35 cellular contexts compared by ENCODE assay signal in genomic region chr15:56227780-56228179, GRCh38.
"Had no signal": no experiment of that assay in that cellular context is flagged by ENCODE, and none has a peak within 500 bp of the region (broad histone marks: within the 10 kb centered on the region; RNA-seq: fewer than 3 reads in every experiment).

No MANE protein-coding gene starts in this region.

- ATAC-seq: activated CD8-positive, alpha-beta T cell treated with anti-CD3 and anti-CD28 coated beads for 36 hours; activated T-cell treated with anti-CD3 and anti-CD28 coated beads, Interleukin-2, amount 50 U/mL, for 4 hours; activated T-cell treated with anti-CD3 and anti-CD28 coated beads, Interleukin-2, amount 50 U/mL, for 72 hours; activated T-helper 17 cell treated with anti-CD3 and anti-CD28 coated beads, Interleukin-2, amount 50 U/mL, for 72 hours; body of pancreas had no signal

- H3K4me1 ChIP-seq: body of pancreas had no signal

- H3K27me3 ChIP-seq: adrenal gland, body of pancreas, brain microvascular endothelial cell, cardiac muscle cell had no signal

- H3K27me3 Mint-ChIP-seq: activated B cell treated with CpG ODN at 0.5 μM for 24 hours; activated CD4-positive, alpha-beta memory T cell treated with anti-CD3 and anti-CD28 coated beads for 36 hours; activated CD4-positive, alpha-beta T cell treated with anti-CD3 and anti-CD28 coated beads, Interleukin-2, amount 10 ng/mL, durations not matched to agents 24 days and 14 days; activated CD8-positive, alpha-beta T cell treated with anti-CD3 and anti-CD28 coated beads for 36 hours; activated naive CD8-positive, alpha-beta T cell treated with anti-CD3 and anti-CD28 coated beads, Interleukin-2, amount 10 ng/mL, durations not matched to agents 7 days and 5 days; activated T-helper 17 cell treated with anti-CD3 and anti-CD28 coated beads, Interleukin-2, amount 50 U/mL, for 72 hours had no signal

- H3K4me3 Mint-ChIP-seq: activated B cell treated with CpG ODN at 0.5 μM for 24 hours; activated CD4-positive, alpha-beta memory T cell treated with anti-CD3 and anti-CD28 coated beads for 36 hours; activated CD4-positive, alpha-beta T cell treated with anti-CD3 and anti-CD28 coated beads, Interleukin-2, amount 10 ng/mL, durations not matched to agents 24 days and 14 days; activated CD8-positive, alpha-beta T cell treated with anti-CD3 and anti-CD28 coated beads for 36 hours; activated naive CD4-positive, alpha-beta T cell treated with anti-CD3 and anti-CD28 coated beads for 36 hours; activated naive CD8-positive, alpha-beta T cell treated with anti-CD3 and anti-CD28 coated beads, Interleukin-2, amount 10 ng/mL, durations not matched to agents 7 days and 5 days; activated T-cell treated with anti-CD3 and anti-CD28 coated beads, Interleukin-2, amount 50 U/mL, for 4 hours; activated T-cell treated with anti-CD3 and anti-CD28 coated beads, Interleukin-2, amount 50 U/mL, for 72 hours; activated T-helper 1 cell treated with anti-CD3 and anti-CD28 coated beads, Interleukin-12 subunit alpha, Interleukin-12 subunit beta, Interleukin-2, Interleukin-4 antibody, amounts not matched to agents 30 ng/mL and 10 ng/mL and 1 ng/mL, durations not matched to agents 14 hours and 24 hours and 36 hours; activated T-helper 17 cell treated with anti-CD3 and anti-CD28 coated beads, Interleukin-2, amount 50 U/mL, for 72 hours; T-helper 1 cell treated with Interleukin-12 subunit alpha and Interleukin-12 subunit beta and Interleukin-4 antibody, amounts not matched to agents 30 μg/mL and 1 μg/mL, for 36 hours; T-helper 2 cell treated with Interferon-gamma antibody and Interleukin-4, amounts not matched to agents 5 μg/mL and 100 μg/mL, for 36 hours had no signal

- H3K27ac ChIP-seq: adrenal gland, body of pancreas, brain microvascular endothelial cell, cardiac muscle cell, VCaP had no signal

- H3K27ac Mint-ChIP-seq: activated B cell treated with CpG ODN at 0.5 μM for 24 hours; activated CD4-positive, alpha-beta memory T cell treated with anti-CD3 and anti-CD28 coated beads for 36 hours; activated CD4-positive, alpha-beta T cell treated with anti-CD3 and anti-CD28 coated beads, Interleukin-2, amount 10 ng/mL, durations not matched to agents 24 days and 14 days; activated CD8-positive, alpha-beta T cell treated with anti-CD3 and anti-CD28 coated beads for 36 hours; activated naive CD4-positive, alpha-beta T cell treated with anti-CD3 and anti-CD28 coated beads for 36 hours; activated naive CD8-positive, alpha-beta T cell treated with anti-CD3 and anti-CD28 coated beads, Interleukin-2, amount 10 ng/mL, durations not matched to agents 7 days and 5 days; activated T-cell treated with anti-CD3 and anti-CD28 coated beads, Interleukin-2, amount 50 U/mL, for 72 hours; activated T-helper 1 cell treated with anti-CD3 and anti-CD28 coated beads, Interleukin-12 subunit alpha, Interleukin-12 subunit beta, Interleukin-2, Interleukin-4 antibody, amounts not matched to agents 30 ng/mL and 10 ng/mL and 1 ng/mL, durations not matched to agents 14 hours and 24 hours and 36 hours; activated T-helper 17 cell treated with anti-CD3 and anti-CD28 coated beads, Interleukin-2, amount 50 U/mL, for 72 hours; T-helper 1 cell treated with Interleukin-12 subunit alpha and Interleukin-12 subunit beta and Interleukin-4 antibody, amounts not matched to agents 30 μg/mL and 1 μg/mL, for 36 hours; T-helper 2 cell treated with Interferon-gamma antibody and Interleukin-4, amounts not matched to agents 5 μg/mL and 100 μg/mL, for 36 hours had no signal

- H3K36me3 ChIP-seq: adrenal gland had no signal

- DNase-seq: activated B cell treated with CpG ODN at 0.5 μM for 24 hours; activated CD4-positive, alpha-beta memory T cell treated with anti-CD3 and anti-CD28 coated beads for 36 hours; activated CD4-positive, alpha-beta T cell treated with anti-CD3 and anti-CD28 coated beads for 4 hours; activated CD4-positive, alpha-beta T cell treated with anti-CD3 and anti-CD28 coated beads, Interleukin-2, amount 10 ng/mL, durations not matched to agents 24 days and 14 days; activated CD4-positive, alpha-beta T cell treated with anti-CD3 and anti-CD28 coated beads, Interleukin-2, amount 50 U/mL, for 1 hour; activated CD4-positive, alpha-beta T cell treated with anti-CD3 and anti-CD28 coated beads, Interleukin-2, amount 50 U/mL, for 4 hours; activated CD4-positive, CD25-positive, alpha-beta regulatory T cell treated with anti-CD3 and anti-CD28 coated beads, Interleukin-2, amount 50 U/mL, for 72 hours; activated CD8-positive, alpha-beta memory T cell treated with anti-CD3 and anti-CD28 coated beads, Interleukin-2, amount 50 U/mL, for 4 hours; activated CD8-positive, alpha-beta T cell treated with anti-CD3 and anti-CD28 coated beads for 36 hours; activated effector memory CD4-positive, alpha-beta T cell treated with anti-CD3 and anti-CD28 coated beads, Interleukin-2, amount 50 U/mL, for 16 hours; activated gamma-delta T cell treated with Interleukin-2 at 50 U/mL for 16 hours; activated naive CD4-positive, alpha-beta T cell; activated naive CD4-positive, alpha-beta T cell treated with anti-CD3 and anti-CD28 coated beads for 36 hours; activated naive CD4-positive, alpha-beta T cell treated with anti-CD3 and anti-CD28 coated beads, Interleukin-2, amount 50 U/mL, for 16 hours; activated naive CD8-positive, alpha-beta T cell treated with anti-CD3 and anti-CD28 coated beads, Interleukin-2, amount 10 ng/mL, durations not matched to agents 7 days and 5 days; activated T-cell treated with anti-CD3 and anti-CD28 coated beads for 4 hours; activated T-cell treated with anti-CD3 and anti-CD28 coated beads, Interleukin-2, amount 50 U/mL, for 1 hour; activated T-cell treated with anti-CD3 and anti-CD28 coated beads, Interleukin-2, amount 50 U/mL, for 4 hours; activated T-cell treated with anti-CD3 and anti-CD28 coated beads, Interleukin-2, amount 50 U/mL, for 72 hours; adrenal gland; amniotic stem cell; aorta; body of pancreas; brain microvascular endothelial cell; caudate nucleus; SW 1271; T-helper 1 cell; T-helper 2 cell; T-helper 9 cell had no signal

- H3K4me3 ChIP-seq: adrenal gland, body of pancreas, cardiac muscle cell had no signal
